9 cellular contexts compared by ENCODE assay signal in genomic region chr5:126503602-126504104, GRCh38.
DNase-seq lines count a peak whose midpoint lies in the region; ATAC-seq and TF ChIP-seq lines count a peak whose summit lies in the region.
"Had no signal": no experiment of that assay in that cellular context is flagged by ENCODE, and none has a peak within 500 bp of the region (broad histone marks: within the 10 kb centered on the region; RNA-seq: fewer than 3 reads in every experiment).

No MANE protein-coding gene starts in this region.

- H3K4me3 ChIP-seq in GM23338 (no peak overlapping the region), heart left ventricle (peak overlapping the region in 1 of 12 donors; percentile 6), sigmoid colon (no peak overlapping the region), Caco-2 (ENCODE audit: low read depth, low read length) (no peak overlapping the region)

- H2AFZ ChIP-seq in GM23338 = 0 out of 2 replicates have a peak overlapping the region, but pooled peaks have one; percentile 60

- no peaks in the 10 kb centered on the region for H3K9me2 ChIP-seq in GM23338 (ENCODE audit: insufficient read depth)

- TF ChIP-seq CTCF in GM23338 (conservative IDR thresholded peaks at IDR 0.05; ENCODE audit: low read depth in 2 of 2) (no peak), heart left ventricle (IDR thresholded peaks at IDR 0.05) (no peak), sigmoid colon (IDR thresholded peaks at IDR 0.05) (no peak), Caco-2 (IDR thresholded peaks at IDR 0.05; ENCODE audit: insufficient read depth in 1 of 2, low read depth in 1 of 2, low read length in 1 of 2, severe bottlenecking in 1 of 2, unreplicated experiment in 1 of 2) (no peak)

- TF ChIP-seq EP300 in sigmoid colon (IDR thresholded peaks at IDR 0.05) = peak in 3 of 4 donors; percentile 11 to 40 (median 17)

- H3K36me3 ChIP-seq in GM23338 (ENCODE audit: insufficient read depth) (no peaks in the 10 kb centered on the region), heart left ventricle (no peaks in the 10 kb centered on the region), sigmoid colon (no peaks in the 10 kb centered on the region), Caco-2 (ENCODE audit: control insufficient read depth, insufficient read depth, low read length) (no peaks in the 10 kb centered on the region)

- H3K27ac Mint-ChIP-seq in GM23338 = no peak overlapping the region
- H3K27ac Mint-ChIP-seq in Caco-2 (ENCODE audit: unreplicated experiment) = no peak overlapping the region
- H3K27ac Mint-ChIP-seq: activated CD4-positive, alpha-beta T cell treated with anti-CD3 and anti-CD28 coated beads, Interleukin-2, amount 10 ng/mL, durations not matched to agents 7 days and 5 days had no signal

- CTCF ChIA-PET in Caco-2 (lab: Charles Lee) = no interaction called here

- no TSS peak for BruUV-seq in Caco-2 (replicated peaks; lab: Mats Ljungman, UMichigan)

- H3K4me2 ChIP-seq in GM23338 = no peak overlapping the region

- POLR2A ChIA-PET in Caco-2 (lab: Charles Lee) = no interaction called here

- no peaks in the 10 kb centered on the region for H3F3A ChIP-seq in GM23338 (replicated peaks; ENCODE audit: low read depth)

- no peaks in the 10 kb centered on the region for H3K36me3 Mint-ChIP-seq in GM23338 (ENCODE audit: low read depth)
- no peaks in the 10 kb centered on the region for H3K36me3 Mint-ChIP-seq in Caco-2 (ENCODE audit: insufficient read depth, unreplicated experiment)

- TF ChIP-seq POLR2A in heart left ventricle (IDR thresholded peaks at IDR 0.05) (no peak), sigmoid colon (IDR thresholded peaks at IDR 0.05) (no peak)

- intact Hi-C loops in heart left ventricle (cut with DNase I) (loop anchor here in 4 of 10 donors (5.0 kb wide), 1 partner anchor 34 kb away; no protein-coding TSS in a partner anchor), sigmoid colon (cut with DNase I) (no loop called here), Caco-2 (cut with micrococcal nuclease; ENCODE audit: unreplicated experiment) (no loop called here)

- no peaks in the 10 kb centered on the region for H3K4me1 ChIP-seq in GM23338 (ENCODE audit: insufficient read depth)
- H3K4me1 ChIP-seq in heart left ventricle = peaks cover 0 to 34% (median 15%) of the 10 kb centered on the region in 12 donors
- peaks cover 0 to 13% (median 4%) of the 10 kb centered on the region in 4 donors for H3K4me1 ChIP-seq in sigmoid colon
- no peaks in the 10 kb centered on the region for H3K4me1 ChIP-seq in Caco-2

- no peaks in the 10 kb centered on the region for H3K79me2 ChIP-seq in GM23338 (replicated peaks; ENCODE audit: insufficient read depth)

- H3K27ac ChIP-seq in GM23338 (ENCODE audit: low read depth) (no peak overlapping the region), heart left ventricle (peak overlapping the region in 9 of 12 donors; percentile 14 to 65 (median 36)), sigmoid colon (peak overlapping the region; percentile 31 to 51 (median 44))

- H3K4me1 Mint-ChIP-seq in GM23338 (peaks cover 7% of the 10 kb centered on the region; the same call in 2 of the 3 replicates), Caco-2 (ENCODE audit: low read depth, unreplicated experiment) (no peaks in the 10 kb centered on the region)

- no peak for DNase-seq in GM23338 (ENCODE audit: low spot score)
- peak; percentile 66 for DNase-seq in astrocyte of the hippocampus (ENCODE audit: low read depth, low spot score)
- peak in 2 of 5 donors; percentile 42 to 50 for DNase-seq in heart left ventricle
- DNase-seq in sigmoid colon = peak; percentile 77
- no peak for DNase-seq in NOMO-1 (lab: John Stamatoyannopoulos, UW; ENCODE audit: unreplicated experiment in 2 of 2)
- no peak for DNase-seq in Caco-2
- DNase-seq: activated CD4-positive, alpha-beta T cell treated with anti-CD3 and anti-CD28 coated beads, Interleukin-2, amount 10 ng/mL, durations not matched to agents 7 days and 5 days had no signal

- ATAC-seq in GM23338 (no peak), heart left ventricle (peak; percentile 74 to 80 (median 78)), HG02852 (IDR thresholded peaks at IDR 0.05; ENCODE audit: unreplicated experiment) (no peak), HG03159 (IDR thresholded peaks at IDR 0.05; ENCODE audit: unreplicated experiment) (no peak)

- H3K27me3 Mint-ChIP-seq in GM23338 (ENCODE audit: insufficient read depth, low read depth, poor library complexity) (peaks cover 3% of the 10 kb centered on the region), Caco-2 (ENCODE audit: insufficient read depth, unreplicated experiment) (no peaks in the 10 kb centered on the region)
- H3K27me3 Mint-ChIP-seq: activated CD4-positive, alpha-beta T cell treated with anti-CD3 and anti-CD28 coated beads, Interleukin-2, amount 10 ng/mL, durations not matched to agents 7 days and 5 days had no signal

- no peak overlapping the region for H3K4me3 Mint-ChIP-seq in GM23338
- no peak overlapping the region for H3K4me3 Mint-ChIP-seq in Caco-2 (ENCODE audit: unreplicated experiment)
- H3K4me3 Mint-ChIP-seq: activated CD4-positive, alpha-beta T cell treated with anti-CD3 and anti-CD28 coated beads, Interleukin-2, amount 10 ng/mL, durations not matched to agents 7 days and 5 days had no signal

- H3K9me3 Mint-ChIP-seq in GM23338 (no peaks in the 10 kb centered on the region), Caco-2 (ENCODE audit: unreplicated experiment) (no peaks in the 10 kb centered on the region)

- H3K9me3 ChIP-seq in heart left ventricle (no peaks in the 10 kb centered on the region), sigmoid colon (no peaks in the 10 kb centered on the region), Caco-2 (no peaks in the 10 kb centered on the region)

- 3 to 15% (median 11%) methylated on average over 5 of the region's 5 CpGs for WGBS in heart left ventricle, 4 donors
- WGBS in sigmoid colon, 2 donors = 21 to 45% methylated on average over 5 of the region's 5 CpGs

- no peaks in the 10 kb centered on the region for H4K20me1 ChIP-seq in GM23338 (replicated peaks; ENCODE audit: insufficient read depth)

- H3K27me3 ChIP-seq in GM23338 (ENCODE audit: insufficient read depth) (no peaks in the 10 kb centered on the region), heart left ventricle (no peaks in the 10 kb centered on the region), sigmoid colon (no peaks in the 10 kb centered on the region), Caco-2 (replicated peaks; ENCODE audit: control insufficient read depth, insufficient read depth, low read length) (no peaks in the 10 kb centered on the region)

TF ChIP-seq in GM23338, 12 proteins besides CTCF, POLR2A, EP300 and RAD21 (continues in another document):
- no peak for TF ChIP-seq EZH2phosphoT487 (IDR thresholded peaks at IDR 0.05; ENCODE audit: unreplicated experiment)
- no peak for TF ChIP-seq NANOG (IDR thresholded peaks at IDR 0.05; ENCODE audit: borderline replicate concordance)
- no peak for TF ChIP-seq CREB1 (CRISPR knock-in tag; IDR thresholded peaks at IDR 0.05; ENCODE audit: low read depth)
- TF ChIP-seq STAT1 (IDR thresholded peaks at IDR 0.05; ENCODE audit: unreplicated experiment) = no peak
- TF ChIP-seq ZNF114 (CRISPR knock-in tag; IDR thresholded peaks at IDR 0.05) = no peak
- TF ChIP-seq POLR2AphosphoS5 (IDR thresholded peaks at IDR 0.05; ENCODE audit: low read depth) = no peak
- TF ChIP-seq ETS1 (IDR thresholded peaks at IDR 0.05) = no peak
- TF ChIP-seq JUNB (IDR thresholded peaks at IDR 0.05; ENCODE audit: unreplicated experiment) = no peak

Comparison
In these comparisons a context has a peak if more than half of its experiments do, and no peak if none do; other contexts are left out.
1. ATAC-seq: peak in heart left ventricle (4 of 4); none in GM23338 (single experiment), HG02852 (single experiment) and HG03159 (single experiment).
2. DNase-seq: peak in astrocyte of the hippocampus (single experiment) and sigmoid colon (single experiment); none in GM23338 (single experiment), NOMO-1 (0 of 2) and Caco-2 (0 of 2).